ENCODE assay signal across 1 cellular context in genomic region chr15:63461230-63461629, GRCh38.
A peak's percentile ranks its signal among the peaks of the same experiment; 100 is the strongest.
TF ChIP-seq lines count a peak whose summit lies in the region.

No MANE protein-coding gene starts in this region.

TF ChIP-seq in HepG2, 621 proteins besides CTCF, POLR2A, EP300 and RAD21 (continued from another document and continues in another):
- TF ChIP-seq PTBP1 (IDR thresholded peaks at IDR 0.05; ENCODE audit: low read depth, low read length, poor library complexity, severe bottlenecking) (no peak), SALL2 (CRISPR knock-in tag; IDR thresholded peaks at IDR 0.05) (0 out of 2 replicates have a peak, but pooled peaks have one; percentile 46), BHLHE40 (IDR thresholded peaks at IDR 0.05; ENCODE audit: low read length) (no peak), RORA (CRISPR knock-in tag; IDR thresholded peaks at IDR 0.05) (no peak), KDM3A (CRISPR knock-in tag; IDR thresholded peaks at IDR 0.05; ENCODE audit: low read depth) (0 out of 2 replicates have a peak, but pooled peaks have one; percentile 24), ZNF232 (CRISPR knock-in tag; IDR thresholded peaks at IDR 0.05; ENCODE audit: borderline replicate concordance) (no peak), ZNF782 (CRISPR knock-in tag; IDR thresholded peaks at IDR 0.05; ENCODE audit: borderline replicate concordance) (no peak), ZNF619 (CRISPR knock-in tag; IDR thresholded peaks at IDR 0.05) (0 out of 2 replicates have a peak, but pooled peaks have one; percentile 40), MZF1 (CRISPR knock-in tag; IDR thresholded peaks at IDR 0.05; ENCODE audit: borderline replicate concordance) (no peak), SMAD1 (CRISPR knock-in tag; IDR thresholded peaks at IDR 0.05; ENCODE audit: borderline replicate concordance, low read depth) (0 out of 2 replicates have a peak, but pooled peaks have one; percentile 28), TBP (CRISPR knock-in tag; IDR thresholded peaks at IDR 0.05) (no peak), POGZ (CRISPR knock-in tag; IDR thresholded peaks at IDR 0.05) (0 out of 2 replicates have a peak, but pooled peaks have one; percentile 10), ZNF121 (CRISPR knock-in tag; IDR thresholded peaks at IDR 0.05) (no peak), ZNF598 (CRISPR knock-in tag; IDR thresholded peaks at IDR 0.05; ENCODE audit: borderline replicate concordance) (0 out of 2 replicates have a peak, but pooled peaks have one; percentile 42), NR1H2 (CRISPR knock-in tag; IDR thresholded peaks at IDR 0.05; ENCODE audit: borderline replicate concordance, low read depth) (no peak), XRCC5 (optimal IDR thresholded peaks at IDR 0.05; ENCODE audit: low read length) (peak; percentile 64), ZNF20 (CRISPR knock-in tag; IDR thresholded peaks at IDR 0.05) (no peak), ZNF775 (CRISPR knock-in tag; IDR thresholded peaks at IDR 0.05; ENCODE audit: borderline replicate concordance) (no peak), NR2F6 (IDR thresholded peaks at IDR 0.05) (no peak), NR2F6 (CRISPR knock-in tag; IDR thresholded peaks at IDR 0.05) (0 out of 2 replicates have a peak, but pooled peaks have one; percentile 8), ZNF781 (CRISPR knock-in tag; IDR thresholded peaks at IDR 0.05; ENCODE audit: borderline replicate concordance, not compliant biosample characterization) (no peak), STAG1 (CRISPR knock-in tag; IDR thresholded peaks at IDR 0.05) (peak; percentile 76), TARDBP (CRISPR knock-in tag; IDR thresholded peaks at IDR 0.05) (0 out of 2 replicates have a peak, but pooled peaks have one; percentile 24), SALL1 (CRISPR knock-in tag; IDR thresholded peaks at IDR 0.05) (peak; percentile 48; the same call in 1 of the 2 replicates), CBFB (CRISPR knock-in tag; IDR thresholded peaks at IDR 0.05) (no peak), ZSCAN21 (CRISPR knock-in tag; IDR thresholded peaks at IDR 0.05; ENCODE audit: borderline replicate concordance) (peak; percentile 34; the same call in 1 of the 2 replicates), GATAD1 (CRISPR knock-in tag; IDR thresholded peaks at IDR 0.05) (peak; percentile 26; the same call in 1 of the 2 replicates), HMGXB3 (CRISPR knock-in tag; IDR thresholded peaks at IDR 0.05; ENCODE audit: borderline replicate concordance) (no peak), ZNF672 (CRISPR knock-in tag; IDR thresholded peaks at IDR 0.05) (no peak), CCAR2 (optimal IDR thresholded peaks at IDR 0.05; ENCODE audit: low read depth, low read length) (no peak), PPARG (CRISPR knock-in tag; conservative IDR thresholded peaks at IDR 0.05) (no peak), ZNF747 (CRISPR knock-in tag; IDR thresholded peaks at IDR 0.05; ENCODE audit: borderline replicate concordance) (peak; percentile 29; the same call in 1 of the 2 replicates), MTF2 (CRISPR knock-in tag; IDR thresholded peaks at IDR 0.05; ENCODE audit: borderline replicate concordance) (0 out of 2 replicates have a peak, but pooled peaks have one; percentile 44), ARNTL (CRISPR knock-in tag; IDR thresholded peaks at IDR 0.05) (no peak), THAP7 (CRISPR knock-in tag; IDR thresholded peaks at IDR 0.05) (no peak), HNF4A (CRISPR knock-in tag; IDR thresholded peaks at IDR 0.05) (no peak), ZMYM4 (CRISPR knock-in tag; IDR thresholded peaks at IDR 0.05) (peak; percentile 38; the same call in 1 of the 2 replicates), YY1 (IDR thresholded peaks at IDR 0.05; ENCODE audit: insufficient read depth, insufficient replicate concordance, low read depth, low read length) (peak; percentile 71), ZNF605 (CRISPR knock-in tag; IDR thresholded peaks at IDR 0.05) (no peak), LBX2 (CRISPR knock-in tag; IDR thresholded peaks at IDR 0.05; ENCODE audit: borderline replicate concordance) (0 out of 2 replicates have a peak, but pooled peaks have one; percentile 21), CHD4 (IDR thresholded peaks at IDR 0.05; ENCODE audit: borderline replicate concordance, low read length) (no peak), ELF4 (CRISPR knock-in tag; IDR thresholded peaks at IDR 0.05; ENCODE audit: borderline replicate concordance) (no peak)
- TF ChIP-seq, protein P1, sequence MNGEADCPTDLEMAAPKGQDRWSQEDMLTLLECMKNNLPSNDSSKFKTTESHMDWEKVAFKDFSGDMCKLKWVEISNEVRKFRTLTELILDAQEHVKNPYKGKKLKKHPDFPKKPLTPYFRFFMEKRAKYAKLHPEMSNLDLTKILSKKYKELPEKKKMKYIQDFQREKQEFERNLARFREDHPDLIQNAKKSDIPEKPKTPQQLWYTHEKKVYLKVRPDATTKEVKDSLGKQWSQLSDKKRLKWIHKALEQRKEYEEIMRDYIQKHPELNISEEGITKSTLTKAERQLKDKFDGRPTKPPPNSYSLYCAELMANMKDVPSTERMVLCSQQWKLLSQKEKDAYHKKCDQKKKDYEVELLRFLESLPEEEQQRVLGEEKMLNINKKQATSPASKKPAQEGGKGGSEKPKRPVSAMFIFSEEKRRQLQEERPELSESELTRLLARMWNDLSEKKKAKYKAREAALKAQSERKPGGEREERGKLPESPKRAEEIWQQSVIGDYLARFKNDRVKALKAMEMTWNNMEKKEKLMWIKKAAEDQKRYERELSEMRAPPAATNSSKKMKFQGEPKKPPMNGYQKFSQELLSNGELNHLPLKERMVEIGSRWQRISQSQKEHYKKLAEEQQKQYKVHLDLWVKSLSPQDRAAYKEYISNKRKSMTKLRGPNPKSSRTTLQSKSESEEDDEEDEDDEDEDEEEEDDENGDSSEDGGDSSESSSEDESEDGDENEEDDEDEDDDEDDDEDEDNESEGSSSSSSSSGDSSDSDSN (CRISPR knock-in tag; IDR thresholded peaks at IDR 0.05): peak; percentile 93
- TF ChIP-seq, protein P2, sequence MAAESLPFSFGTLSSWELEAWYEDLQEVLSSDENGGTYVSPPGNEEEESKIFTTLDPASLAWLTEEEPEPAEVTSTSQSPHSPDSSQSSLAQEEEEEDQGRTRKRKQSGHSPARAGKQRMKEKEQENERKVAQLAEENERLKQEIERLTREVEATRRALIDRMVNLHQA (CRISPR knock-in tag; IDR thresholded peaks at IDR 0.05): no peak
- TF ChIP-seq, protein P3, sequence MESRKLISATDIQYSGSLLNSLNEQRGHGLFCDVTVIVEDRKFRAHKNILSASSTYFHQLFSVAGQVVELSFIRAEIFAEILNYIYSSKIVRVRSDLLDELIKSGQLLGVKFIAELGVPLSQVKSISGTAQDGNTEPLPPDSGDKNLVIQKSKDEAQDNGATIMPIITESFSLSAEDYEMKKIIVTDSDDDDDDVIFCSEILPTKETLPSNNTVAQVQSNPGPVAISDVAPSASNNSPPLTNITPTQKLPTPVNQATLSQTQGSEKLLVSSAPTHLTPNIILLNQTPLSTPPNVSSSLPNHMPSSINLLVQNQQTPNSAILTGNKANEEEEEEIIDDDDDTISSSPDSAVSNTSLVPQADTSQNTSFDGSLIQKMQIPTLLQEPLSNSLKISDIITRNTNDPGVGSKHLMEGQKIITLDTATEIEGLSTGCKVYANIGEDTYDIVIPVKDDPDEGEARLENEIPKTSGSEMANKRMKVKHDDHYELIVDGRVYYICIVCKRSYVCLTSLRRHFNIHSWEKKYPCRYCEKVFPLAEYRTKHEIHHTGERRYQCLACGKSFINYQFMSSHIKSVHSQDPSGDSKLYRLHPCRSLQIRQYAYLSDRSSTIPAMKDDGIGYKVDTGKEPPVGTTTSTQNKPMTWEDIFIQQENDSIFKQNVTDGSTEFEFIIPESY (CRISPR knock-in tag; IDR thresholded peaks at IDR 0.05): peak; percentile 96
- TF ChIP-seq, protein P4, sequence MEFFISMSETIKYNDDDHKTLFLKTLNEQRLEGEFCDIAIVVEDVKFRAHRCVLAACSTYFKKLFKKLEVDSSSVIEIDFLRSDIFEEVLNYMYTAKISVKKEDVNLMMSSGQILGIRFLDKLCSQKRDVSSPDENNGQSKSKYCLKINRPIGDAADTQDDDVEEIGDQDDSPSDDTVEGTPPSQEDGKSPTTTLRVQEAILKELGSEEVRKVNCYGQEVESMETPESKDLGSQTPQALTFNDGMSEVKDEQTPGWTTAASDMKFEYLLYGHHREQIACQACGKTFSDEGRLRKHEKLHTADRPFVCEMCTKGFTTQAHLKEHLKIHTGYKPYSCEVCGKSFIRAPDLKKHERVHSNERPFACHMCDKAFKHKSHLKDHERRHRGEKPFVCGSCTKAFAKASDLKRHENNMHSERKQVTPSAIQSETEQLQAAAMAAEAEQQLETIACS (CRISPR knock-in tag; IDR thresholded peaks at IDR 0.05): peak; percentile 26; the same call in 1 of the 2 replicates
- TF ChIP-seq, protein P5, sequence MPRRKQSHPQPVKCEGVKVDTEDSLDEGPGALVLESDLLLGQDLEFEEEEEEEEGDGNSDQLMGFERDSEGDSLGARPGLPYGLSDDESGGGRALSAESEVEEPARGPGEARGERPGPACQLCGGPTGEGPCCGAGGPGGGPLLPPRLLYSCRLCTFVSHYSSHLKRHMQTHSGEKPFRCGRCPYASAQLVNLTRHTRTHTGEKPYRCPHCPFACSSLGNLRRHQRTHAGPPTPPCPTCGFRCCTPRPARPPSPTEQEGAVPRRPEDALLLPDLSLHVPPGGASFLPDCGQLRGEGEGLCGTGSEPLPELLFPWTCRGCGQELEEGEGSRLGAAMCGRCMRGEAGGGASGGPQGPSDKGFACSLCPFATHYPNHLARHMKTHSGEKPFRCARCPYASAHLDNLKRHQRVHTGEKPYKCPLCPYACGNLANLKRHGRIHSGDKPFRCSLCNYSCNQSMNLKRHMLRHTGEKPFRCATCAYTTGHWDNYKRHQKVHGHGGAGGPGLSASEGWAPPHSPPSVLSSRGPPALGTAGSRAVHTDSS (CRISPR knock-in tag; conservative IDR thresholded peaks at IDR 0.05): no peak
- TF ChIP-seq, protein P6, sequence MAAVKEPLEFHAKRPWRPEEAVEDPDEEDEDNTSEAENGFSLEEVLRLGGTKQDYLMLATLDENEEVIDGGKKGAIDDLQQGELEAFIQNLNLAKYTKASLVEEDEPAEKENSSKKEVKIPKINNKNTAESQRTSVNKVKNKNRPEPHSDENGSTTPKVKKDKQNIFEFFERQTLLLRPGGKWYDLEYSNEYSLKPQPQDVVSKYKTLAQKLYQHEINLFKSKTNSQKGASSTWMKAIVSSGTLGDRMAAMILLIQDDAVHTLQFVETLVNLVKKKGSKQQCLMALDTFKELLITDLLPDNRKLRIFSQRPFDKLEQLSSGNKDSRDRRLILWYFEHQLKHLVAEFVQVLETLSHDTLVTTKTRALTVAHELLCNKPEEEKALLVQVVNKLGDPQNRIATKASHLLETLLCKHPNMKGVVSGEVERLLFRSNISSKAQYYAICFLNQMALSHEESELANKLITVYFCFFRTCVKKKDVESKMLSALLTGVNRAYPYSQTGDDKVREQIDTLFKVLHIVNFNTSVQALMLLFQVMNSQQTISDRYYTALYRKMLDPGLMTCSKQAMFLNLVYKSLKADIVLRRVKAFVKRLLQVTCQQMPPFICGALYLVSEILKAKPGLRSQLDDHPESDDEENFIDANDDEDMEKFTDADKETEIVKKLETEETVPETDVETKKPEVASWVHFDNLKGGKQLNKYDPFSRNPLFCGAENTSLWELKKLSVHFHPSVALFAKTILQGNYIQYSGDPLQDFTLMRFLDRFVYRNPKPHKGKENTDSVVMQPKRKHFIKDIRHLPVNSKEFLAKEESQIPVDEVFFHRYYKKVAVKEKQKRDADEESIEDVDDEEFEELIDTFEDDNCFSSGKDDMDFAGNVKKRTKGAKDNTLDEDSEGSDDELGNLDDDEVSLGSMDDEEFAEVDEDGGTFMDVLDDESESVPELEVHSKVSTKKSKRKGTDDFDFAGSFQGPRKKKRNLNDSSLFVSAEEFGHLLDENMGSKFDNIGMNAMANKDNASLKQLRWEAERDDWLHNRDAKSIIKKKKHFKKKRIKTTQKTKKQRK (IDR thresholded peaks at IDR 0.05; ENCODE audit: low read length): no peak
